In genomic region chr2:164069542-164069941, GRCh38 we compare ENCODE assay signal across 16 cellular contexts.
"Had no signal": no experiment of that assay in that cellular context is flagged by ENCODE, and none has a peak within 500 bp of the region (broad histone marks: within the 10 kb centered on the region; RNA-seq: fewer than 3 reads in every experiment).

No MANE protein-coding gene starts in this region.

- H3K27ac ChIP-seq: coronary artery, epithelial cell of prostate, hepatocyte, ovary, suprapubic skin, upper lobe of left lung had no signal

- H3K27me3 ChIP-seq: hepatocyte, ovary, suprapubic skin, upper lobe of left lung had no signal

- H3K36me3 ChIP-seq: ovary, suprapubic skin, upper lobe of left lung had no signal

- ATAC-seq: left ventricle myocardium superior; stimulated activated naive CD8-positive, alpha-beta T cell treated with anti-CD3 and anti-CD28 coated beads, Interleukin-15, Interleukin-2, amounts not matched to agents 100 U/mL and 50 U/mL, for 24 hours had no signal

- H3K9me3 ChIP-seq: ovary, suprapubic skin, upper lobe of left lung had no signal

- H3K4me3 ChIP-seq: coronary artery, hepatocyte, ovary, suprapubic skin, upper lobe of left lung had no signal

- DNase-seq: activated CD4-positive, alpha-beta T cell treated with anti-CD3 and anti-CD28 coated beads for 48 hours; activated CD8-positive, alpha-beta memory T cell treated with anti-CD3 and anti-CD28 coated beads for 24 hours; activated naive CD4-positive, alpha-beta T cell treated with Interleukin-2 at 50 U/mL for 16 hours; central memory CD4-positive, alpha-beta T cell; effector CD4-positive, alpha-beta T cell; kidney; left ventricle myocardium superior; mesendoderm; ovary; stimulated activated CD4-positive, alpha-beta T cell treated with anti-CD3 and anti-CD28 coated beads, Interleukin-2, amount 100 ng/mL, for 48 hours; stimulated activated naive CD8-positive, alpha-beta T cell treated with anti-CD3 and anti-CD28 coated beads, Interleukin-15, Interleukin-2, amounts not matched to agents 100 U/mL and 50 U/mL, for 24 hours; upper lobe of left lung had no signal

- H3K4me1 ChIP-seq: suprapubic skin, upper lobe of left lung had no signal
